1 cellular context compared by ENCODE assay signal in the genomic region with DNA sequence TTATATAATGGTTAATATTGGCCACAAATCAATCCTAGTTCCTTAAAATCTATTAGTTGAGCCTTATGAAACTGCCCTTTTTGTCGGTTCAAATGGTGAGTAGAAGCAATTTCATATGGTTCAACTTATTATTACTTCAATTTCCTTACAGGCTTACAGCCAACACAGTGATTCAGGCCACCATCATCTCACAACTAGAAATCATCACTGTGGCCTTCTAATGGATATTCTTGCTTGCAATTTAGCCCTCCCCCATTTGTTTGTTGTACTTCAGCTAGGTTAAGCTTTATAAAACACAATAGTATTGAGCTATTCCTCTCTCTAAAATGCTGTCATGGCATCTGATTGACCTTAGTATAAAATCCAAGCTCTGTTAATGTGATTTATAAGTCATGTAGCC.
TF ChIP-seq lines count a peak whose summit lies in the region.

No MANE protein-coding gene starts in this region.

TF ChIP-seq in WTC11, 78 proteins besides CTCF, POLR2A, EP300 and RAD21 (continued from another document):
- TF ChIP-seq, protein P1, sequence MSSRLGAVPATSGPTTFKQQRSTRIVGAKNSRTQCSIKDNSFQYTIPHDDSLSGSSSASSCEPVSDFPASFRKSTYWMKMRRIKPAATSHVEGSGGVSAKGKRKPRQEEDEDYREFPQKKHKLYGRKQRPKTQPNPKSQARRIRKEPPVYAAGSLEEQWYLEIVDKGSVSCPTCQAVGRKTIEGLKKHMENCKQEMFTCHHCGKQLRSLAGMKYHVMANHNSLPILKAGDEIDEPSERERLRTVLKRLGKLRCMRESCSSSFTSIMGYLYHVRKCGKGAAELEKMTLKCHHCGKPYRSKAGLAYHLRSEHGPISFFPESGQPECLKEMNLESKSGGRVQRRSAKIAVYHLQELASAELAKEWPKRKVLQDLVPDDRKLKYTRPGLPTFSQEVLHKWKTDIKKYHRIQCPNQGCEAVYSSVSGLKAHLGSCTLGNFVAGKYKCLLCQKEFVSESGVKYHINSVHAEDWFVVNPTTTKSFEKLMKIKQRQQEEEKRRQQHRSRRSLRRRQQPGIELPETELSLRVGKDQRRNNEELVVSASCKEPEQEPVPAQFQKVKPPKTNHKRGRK (CRISPR knock-in tag; IDR thresholded peaks at IDR 0.05; ENCODE audit: borderline replicate concordance) = no peak
- TF ChIP-seq PRRX2 (CRISPR knock-in tag; IDR thresholded peaks at IDR 0.05) (no peak), GRHL2 (CRISPR knock-in tag; IDR thresholded peaks at IDR 0.05; ENCODE audit: insufficient replicate concordance, severe bottlenecking) (no peak), ATF1 (CRISPR knock-in tag; IDR thresholded peaks at IDR 0.05) (no peak)
- TF ChIP-seq, protein P2, sequence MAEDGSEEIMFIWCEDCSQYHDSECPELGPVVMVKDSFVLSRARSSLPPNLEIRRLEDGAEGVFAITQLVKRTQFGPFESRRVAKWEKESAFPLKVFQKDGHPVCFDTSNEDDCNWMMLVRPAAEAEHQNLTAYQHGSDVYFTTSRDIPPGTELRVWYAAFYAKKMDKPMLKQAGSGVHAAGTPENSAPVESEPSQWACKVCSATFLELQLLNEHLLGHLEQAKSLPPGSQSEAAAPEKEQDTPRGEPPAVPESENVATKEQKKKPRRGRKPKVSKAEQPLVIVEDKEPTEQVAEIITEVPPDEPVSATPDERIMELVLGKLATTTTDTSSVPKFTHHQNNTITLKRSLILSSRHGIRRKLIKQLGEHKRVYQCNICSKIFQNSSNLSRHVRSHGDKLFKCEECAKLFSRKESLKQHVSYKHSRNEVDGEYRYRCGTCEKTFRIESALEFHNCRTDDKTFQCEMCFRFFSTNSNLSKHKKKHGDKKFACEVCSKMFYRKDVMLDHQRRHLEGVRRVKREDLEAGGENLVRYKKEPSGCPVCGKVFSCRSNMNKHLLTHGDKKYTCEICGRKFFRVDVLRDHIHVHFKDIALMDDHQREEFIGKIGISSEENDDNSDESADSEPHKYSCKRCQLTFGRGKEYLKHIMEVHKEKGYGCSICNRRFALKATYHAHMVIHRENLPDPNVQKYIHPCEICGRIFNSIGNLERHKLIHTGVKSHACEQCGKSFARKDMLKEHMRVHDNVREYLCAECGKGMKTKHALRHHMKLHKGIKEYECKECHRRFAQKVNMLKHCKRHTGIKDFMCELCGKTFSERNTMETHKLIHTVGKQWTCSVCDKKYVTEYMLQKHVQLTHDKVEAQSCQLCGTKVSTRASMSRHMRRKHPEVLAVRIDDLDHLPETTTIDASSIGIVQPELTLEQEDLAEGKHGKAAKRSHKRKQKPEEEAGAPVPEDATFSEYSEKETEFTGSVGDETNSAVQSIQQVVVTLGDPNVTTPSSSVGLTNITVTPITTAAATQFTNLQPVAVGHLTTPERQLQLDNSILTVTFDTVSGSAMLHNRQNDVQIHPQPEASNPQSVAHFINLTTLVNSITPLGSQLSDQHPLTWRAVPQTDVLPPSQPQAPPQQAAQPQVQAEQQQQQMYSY (CRISPR knock-in tag; IDR thresholded peaks at IDR 0.05) = no peak
- TF ChIP-seq, protein P3, sequence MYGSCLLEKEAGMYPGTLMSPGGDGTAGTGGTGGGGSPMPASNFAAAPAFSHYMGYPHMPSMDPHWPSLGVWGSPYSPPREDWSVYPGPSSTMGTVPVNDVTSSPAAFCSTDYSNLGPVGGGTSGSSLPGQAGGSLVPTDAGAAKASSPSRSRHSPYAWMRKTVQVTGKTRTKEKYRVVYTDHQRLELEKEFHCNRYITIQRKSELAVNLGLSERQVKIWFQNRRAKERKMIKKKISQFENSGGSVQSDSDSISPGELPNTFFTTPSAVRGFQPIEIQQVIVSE (CRISPR knock-in tag; IDR thresholded peaks at IDR 0.05; ENCODE audit: borderline replicate concordance) = no peak
TF ChIP-seq in WTC11: peak in this region for 0.
